In the genomic region with DNA sequence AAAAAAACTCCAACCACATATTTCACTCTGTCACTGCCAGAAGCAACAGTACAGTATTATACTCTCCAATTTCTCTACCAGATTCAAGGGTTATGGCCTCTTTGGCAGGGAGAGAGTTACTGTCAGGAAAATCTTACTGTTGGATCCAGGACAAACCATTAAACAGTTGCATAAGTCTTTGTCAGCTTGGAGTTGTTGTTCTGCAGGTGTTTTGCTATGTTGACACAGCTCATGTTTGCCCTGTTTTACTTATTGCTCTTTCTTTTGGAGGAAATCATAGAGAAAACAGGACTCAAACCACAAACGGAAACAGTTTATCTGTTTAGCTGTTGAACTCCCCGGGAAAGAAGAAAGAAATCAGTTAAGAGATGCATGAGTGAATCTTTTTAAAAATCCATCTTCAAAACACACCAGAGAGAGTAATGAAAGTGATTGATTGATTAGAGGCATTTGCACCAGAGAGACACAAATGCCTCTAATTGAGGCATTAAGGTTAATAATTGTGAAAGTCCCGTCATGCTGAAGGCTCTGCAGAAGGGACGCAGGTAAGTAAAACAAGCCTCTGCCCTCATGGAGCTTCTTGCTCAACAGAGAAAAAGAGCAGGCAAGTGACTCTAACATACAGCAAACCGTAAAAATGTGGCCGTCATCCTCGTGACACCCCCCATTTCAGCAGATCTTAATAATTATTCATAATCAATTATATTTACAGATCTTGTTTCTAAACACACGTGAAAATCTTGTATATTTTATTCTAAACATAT, we compare ENCODE assay signal across 1 cellular context.
TF ChIP-seq lines count a peak whose summit lies in the region.

No MANE protein-coding gene starts in this region.

TF ChIP-seq in HepG2, 621 proteins besides CTCF, POLR2A, EP300 and RAD21 (continued from another document):
- TF ChIP-seq, protein P1, sequence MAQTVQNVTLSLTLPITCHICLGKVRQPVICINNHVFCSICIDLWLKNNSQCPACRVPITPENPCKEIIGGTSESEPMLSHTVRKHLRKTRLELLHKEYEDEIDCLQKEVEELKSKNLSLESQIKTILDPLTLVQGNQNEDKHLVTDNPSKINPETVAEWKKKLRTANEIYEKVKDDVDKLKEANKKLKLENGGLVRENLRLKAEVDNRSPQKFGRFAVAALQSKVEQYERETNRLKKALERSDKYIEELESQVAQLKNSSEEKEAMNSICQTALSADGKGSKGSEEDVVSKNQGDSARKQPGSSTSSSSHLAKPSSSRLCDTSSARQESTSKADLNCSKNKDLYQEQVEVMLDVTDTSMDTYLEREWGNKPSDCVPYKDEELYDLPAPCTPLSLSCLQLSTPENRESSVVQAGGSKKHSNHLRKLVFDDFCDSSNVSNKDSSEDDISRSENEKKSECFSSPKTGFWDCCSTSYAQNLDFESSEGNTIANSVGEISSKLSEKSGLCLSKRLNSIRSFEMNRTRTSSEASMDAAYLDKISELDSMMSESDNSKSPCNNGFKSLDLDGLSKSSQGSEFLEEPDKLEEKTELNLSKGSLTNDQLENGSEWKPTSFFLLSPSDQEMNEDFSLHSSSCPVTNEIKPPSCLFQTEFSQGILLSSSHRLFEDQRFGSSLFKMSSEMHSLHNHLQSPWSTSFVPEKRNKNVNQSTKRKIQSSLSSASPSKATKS (CRISPR knock-in tag; IDR thresholded peaks at IDR 0.05): no peak
- TF ChIP-seq HDAC6 (IDR thresholded peaks at IDR 0.05; ENCODE audit: low read depth, low read length) (no peak), MED13 (CRISPR knock-in tag; IDR thresholded peaks at IDR 0.05) (no peak), ATF1 (CRISPR knock-in tag; IDR thresholded peaks at IDR 0.05) (no peak), SOX13 (IDR thresholded peaks at IDR 0.05) (no peak), SOX13 (CRISPR knock-in tag; conservative IDR thresholded peaks at IDR 0.05 in 1 of 2, IDR thresholded peaks at IDR 0.05 in 1 of 2) (0 out of 4 replicates have a peak, but pooled peaks of 1 of the 2 experiments have one; percentile 15), SOX6 (IDR thresholded peaks at IDR 0.05) (no peak), SOX6 (CRISPR knock-in tag; IDR thresholded peaks at IDR 0.05) (peak; percentile 21; the same call in 1 of the 2 replicates), ZNF652 (CRISPR knock-in tag; IDR thresholded peaks at IDR 0.05; ENCODE audit: borderline replicate concordance, low read depth) (0 out of 2 replicates have a peak, but pooled peaks have one; percentile 41), FOXP1 (IDR thresholded peaks at IDR 0.05) (no peak), FOXP1 (CRISPR knock-in tag; IDR thresholded peaks at IDR 0.05) (peak; percentile 57; the same call in 1 of the 2 replicates), PREB (CRISPR knock-in tag; IDR thresholded peaks at IDR 0.05) (no peak), SOX5 (CRISPR knock-in tag; IDR thresholded peaks at IDR 0.05; ENCODE audit: borderline replicate concordance) (peak; percentile 61; the same call in 1 of the 2 replicates), CEBPG (CRISPR knock-in tag; IDR thresholded peaks at IDR 0.05) (0 out of 2 replicates have a peak, but pooled peaks have one; percentile 16), PRPF4 (IDR thresholded peaks at IDR 0.05; ENCODE audit: low read depth, low read length, poor library complexity, severe bottlenecking) (no peak), TCF7 (IDR thresholded peaks at IDR 0.05; ENCODE audit: low read depth) (0 out of 2 replicates have a peak, but pooled peaks have one; percentile 11)
- TF ChIP-seq, protein P2, sequence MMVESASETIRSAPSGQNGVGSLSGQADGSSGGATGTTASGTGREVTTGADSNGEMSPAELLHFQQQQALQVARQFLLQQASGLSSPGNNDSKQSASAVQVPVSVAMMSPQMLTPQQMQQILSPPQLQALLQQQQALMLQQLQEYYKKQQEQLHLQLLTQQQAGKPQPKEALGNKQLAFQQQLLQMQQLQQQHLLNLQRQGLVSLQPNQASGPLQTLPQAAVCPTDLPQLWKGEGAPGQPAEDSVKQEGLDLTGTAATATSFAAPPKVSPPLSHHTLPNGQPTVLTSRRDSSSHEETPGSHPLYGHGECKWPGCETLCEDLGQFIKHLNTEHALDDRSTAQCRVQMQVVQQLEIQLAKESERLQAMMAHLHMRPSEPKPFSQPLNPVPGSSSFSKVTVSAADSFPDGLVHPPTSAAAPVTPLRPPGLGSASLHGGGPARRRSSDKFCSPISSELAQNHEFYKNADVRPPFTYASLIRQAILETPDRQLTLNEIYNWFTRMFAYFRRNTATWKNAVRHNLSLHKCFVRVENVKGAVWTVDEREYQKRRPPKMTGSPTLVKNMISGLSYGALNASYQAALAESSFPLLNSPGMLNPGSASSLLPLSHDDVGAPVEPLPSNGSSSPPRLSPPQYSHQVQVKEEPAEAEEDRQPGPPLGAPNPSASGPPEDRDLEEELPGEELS (CRISPR knock-in tag; IDR thresholded peaks at IDR 0.05): peak; percentile 47; the same call in 1 of the 2 replicates
